9 cellular contexts compared by ENCODE assay signal in the genomic region with DNA sequence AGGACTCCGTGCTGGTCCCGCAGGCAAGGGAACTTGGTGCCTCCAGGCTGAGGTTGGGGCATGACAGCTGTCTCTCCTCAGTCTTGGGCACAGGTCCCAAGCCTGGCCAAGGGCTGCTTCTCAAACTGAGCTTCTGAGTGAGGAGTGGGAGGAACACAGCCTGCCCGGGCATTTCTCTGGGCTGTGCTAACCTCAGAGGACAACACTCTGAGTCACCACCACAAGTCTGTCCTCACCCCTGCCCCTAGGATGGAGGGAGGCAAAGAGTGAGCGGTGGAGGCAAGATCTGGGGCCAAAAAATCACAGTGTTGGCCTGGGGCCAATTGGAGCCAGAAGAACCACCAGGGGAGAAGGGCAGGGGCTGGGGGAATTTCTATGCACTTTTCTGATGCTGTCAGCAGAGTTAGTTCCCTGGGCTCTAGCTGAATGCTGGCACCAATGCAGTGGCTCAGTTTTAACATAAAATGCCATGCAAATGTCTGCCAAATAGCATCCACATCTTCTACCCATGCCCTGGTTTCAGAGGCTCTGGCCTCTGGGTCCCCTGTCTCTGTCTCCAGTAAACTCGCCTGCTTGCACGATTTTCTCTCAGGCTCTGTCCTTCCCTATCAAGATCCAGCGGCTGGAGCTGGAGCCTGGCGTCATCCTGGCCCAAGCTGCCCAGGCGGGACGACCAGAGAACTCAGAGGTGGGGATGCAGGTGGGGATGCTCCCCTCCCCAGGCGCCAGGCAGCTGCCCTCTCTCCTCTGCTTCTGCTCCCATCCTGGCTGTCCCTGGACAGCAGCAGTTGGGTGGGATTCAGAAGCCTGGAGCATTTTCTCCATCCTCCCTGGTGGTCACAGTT. TPM values are rescaled to one million over a fixed set of nuclear protein-coding genes. Genes with fewer than 3 reads are reported as not detected.
DNase-seq lines count a peak whose midpoint lies in the region; ATAC-seq and TF ChIP-seq lines count a peak whose summit lies in the region.
"Had no signal": no experiment of that assay in that cellular context is flagged by ENCODE, and none has a peak within 500 bp of the region (broad histone marks: within the 10 kb centered on the region; RNA-seq: fewer than 3 reads in every experiment).

No MANE protein-coding gene starts in this region.

- H3K4me1 ChIP-seq in uterus = peaks cover 0 to 16% of the 10 kb centered on the region in 2 donors

- intact Hi-C loops in uterus (cut with DNase I; ENCODE audit: low total_unique reads) (no loop called here), left colon (cut with DNase I, micrococcal nuclease) (no loop called here)

- no peaks in the 10 kb centered on the region for H3K9me3 ChIP-seq in uterus

- H3K36me3 ChIP-seq in uterus = no peaks in the 10 kb centered on the region

- H3K4me3 ChIP-seq in iPS-11a (ENCODE audit: low read depth, low read length) (peak overlapping the region; percentile 8), uterus (no peak overlapping the region)

- POLR2A ChIA-PET in activated naive CD8-positive, alpha-beta T cell treated with anti-CD3 and anti-CD28 coated beads, Interleukin-2, amount 10 ng/mL, durations not matched to agents 7 days and 5 days (lab: Charles Lee) = no interaction called here

- TF ChIP-seq CTCF in uterus (IDR thresholded peaks at IDR 0.05) = no peak

- no peak overlapping the region for H3K27ac Mint-ChIP-seq in activated CD8-positive, alpha-beta memory T cell treated with anti-CD3 and anti-CD28 coated beads, Interleukin-2, amount 10 ng/mL, durations not matched to agents 7 days and 5 days
- H3K27ac Mint-ChIP-seq in activated naive CD8-positive, alpha-beta T cell treated with anti-CD3 and anti-CD28 coated beads, Interleukin-2, amount 10 ng/mL, durations not matched to agents 7 days and 5 days = no peak overlapping the region

- H3K4me1 Mint-ChIP-seq in activated CD8-positive, alpha-beta memory T cell treated with anti-CD3 and anti-CD28 coated beads, Interleukin-2, amount 10 ng/mL, durations not matched to agents 7 days and 5 days = peaks cover 26% of the 10 kb centered on the region
- peaks cover 8% of the 10 kb centered on the region for H3K4me1 Mint-ChIP-seq in activated naive CD8-positive, alpha-beta T cell treated with anti-CD3 and anti-CD28 coated beads, Interleukin-2, amount 10 ng/mL, durations not matched to agents 7 days and 5 days

- no peaks in the 10 kb centered on the region for H3K9me3 Mint-ChIP-seq in activated CD8-positive, alpha-beta memory T cell treated with anti-CD3 and anti-CD28 coated beads, Interleukin-2, amount 10 ng/mL, durations not matched to agents 7 days and 5 days (ENCODE audit: low read depth)
- no peaks in the 10 kb centered on the region for H3K9me3 Mint-ChIP-seq in activated naive CD8-positive, alpha-beta T cell treated with anti-CD3 and anti-CD28 coated beads, Interleukin-2, amount 10 ng/mL, durations not matched to agents 7 days and 5 days

- peak; percentile 36 for ATAC-seq in activated CD8-positive, alpha-beta memory T cell treated with anti-CD3 and anti-CD28 coated beads, Interleukin-2, amount 10 ng/mL, durations not matched to agents 7 days and 5 days
- peak; percentile 39 for ATAC-seq in activated naive CD8-positive, alpha-beta T cell treated with anti-CD3 and anti-CD28 coated beads, Interleukin-2, amount 10 ng/mL, durations not matched to agents 7 days and 5 days (ENCODE audit: low read depth)
- no peak for ATAC-seq in HG03159 (IDR thresholded peaks at IDR 0.05; ENCODE audit: unreplicated experiment)
- ATAC-seq in left colon = no peak

- CTCF ChIA-PET in activated CD8-positive, alpha-beta memory T cell treated with anti-CD3 and anti-CD28 coated beads, Interleukin-2, amount 10 ng/mL, durations not matched to agents 7 days and 5 days (lab: Charles Lee) = interaction anchor here (0.6 to 11.0 kb wide), 7 partner anchors 8 to 165 kb away, joined by 3 to 252 read pairs (median 4); no protein-coding TSS in a partner anchor

- no peaks in the 10 kb centered on the region for H3K36me3 Mint-ChIP-seq in activated CD8-positive, alpha-beta memory T cell treated with anti-CD3 and anti-CD28 coated beads, Interleukin-2, amount 10 ng/mL, durations not matched to agents 7 days and 5 days
- H3K36me3 Mint-ChIP-seq in activated naive CD8-positive, alpha-beta T cell treated with anti-CD3 and anti-CD28 coated beads, Interleukin-2, amount 10 ng/mL, durations not matched to agents 7 days and 5 days = no peaks in the 10 kb centered on the region

- DNase-seq in activated CD8-positive, alpha-beta memory T cell treated with anti-CD3 and anti-CD28 coated beads, Interleukin-2, amount 10 ng/mL, durations not matched to agents 7 days and 5 days = peak; percentile 46
- DNase-seq in activated CD8-positive, alpha-beta memory T cell treated with anti-CD3 and anti-CD28 coated beads, Interleukin-2, amount 50 U/mL, for 4 hours = no peak
- DNase-seq in activated naive CD8-positive, alpha-beta T cell treated with anti-CD3 and anti-CD28 coated beads, Interleukin-2, amount 10 ng/mL, durations not matched to agents 7 days and 5 days = no peak
- DNase-seq in uterus = peak; percentile 55 to 66
- DNase-seq in cortex of kidney (lab: John Stamatoyannopoulos, UW) = no peak
- no peak for DNase-seq in left colon
- DNase-seq: DND-41 had no signal

- no peak overlapping the region for H3K4me3 Mint-ChIP-seq in activated CD8-positive, alpha-beta memory T cell treated with anti-CD3 and anti-CD28 coated beads, Interleukin-2, amount 10 ng/mL, durations not matched to agents 7 days and 5 days
- H3K4me3 Mint-ChIP-seq in activated naive CD8-positive, alpha-beta T cell treated with anti-CD3 and anti-CD28 coated beads, Interleukin-2, amount 10 ng/mL, durations not matched to agents 7 days and 5 days = no peak overlapping the region

- no peaks in the 10 kb centered on the region for H3K27me3 ChIP-seq in uterus

- TF ChIP-seq POLR2A in uterus (IDR thresholded peaks at IDR 0.05) = no peak

- H3K27me3 Mint-ChIP-seq in activated CD8-positive, alpha-beta memory T cell treated with anti-CD3 and anti-CD28 coated beads, Interleukin-2, amount 10 ng/mL, durations not matched to agents 7 days and 5 days = peaks cover 31% of the 10 kb centered on the region
- peaks cover 27% of the 10 kb centered on the region for H3K27me3 Mint-ChIP-seq in activated naive CD8-positive, alpha-beta T cell treated with anti-CD3 and anti-CD28 coated beads, Interleukin-2, amount 10 ng/mL, durations not matched to agents 7 days and 5 days

- peak overlapping the region; percentile 59 to 62 for H3K27ac ChIP-seq in uterus

RNA-seq across cellular contexts. Expression of a gene that starts 11.0 kb away (rescaled TPM):
- 1 to 10 TPM; 4.0 to 5.2 TPM for total RNA-seq in activated CD8-positive, alpha-beta memory T cell treated with anti-CD3 and anti-CD28 coated beads, Interleukin-2, amount 10 ng/mL, durations not matched to agents 7 days and 5 days
- total RNA-seq in activated naive CD8-positive, alpha-beta T cell treated with anti-CD3 and anti-CD28 coated beads, Interleukin-2, amount 10 ng/mL, durations not matched to agents 7 days and 5 days = 1 to 10 TPM; 7.4 to 9.9 TPM
- total RNA-seq in uterus (10 to 100 TPM in 2 of 4 donors, 1 to 10 TPM in 2; 4.1 to 28.2 (median 8.5) TPM), left colon (10 to 100 TPM; 32.6 to 39.2 TPM)

RNA-seq across cellular contexts. Expression of a gene that starts 37.6 kb away (rescaled TPM):
- under 1 TPM; 0.19 to 0.47 TPM for total RNA-seq in activated CD8-positive, alpha-beta memory T cell treated with anti-CD3 and anti-CD28 coated beads, Interleukin-2, amount 10 ng/mL, durations not matched to agents 7 days and 5 days
- total RNA-seq in activated naive CD8-positive, alpha-beta T cell treated with anti-CD3 and anti-CD28 coated beads, Interleukin-2, amount 10 ng/mL, durations not matched to agents 7 days and 5 days = under 1 TPM; 0.51 to 0.83 TPM
- total RNA-seq in uterus (1 to 10 TPM in 1 of 4 donors, under 1 TPM in 1, not detected in 2; 0.52 to 1.0 TPM), left colon (under 1 TPM; 0.14 to 0.34 TPM)

Comparison
In these comparisons a context has a peak if more than half of its experiments do, and no peak if none do; other contexts are left out.
1. DNase-seq: peak in activated CD8-positive, alpha-beta memory T cell treated with anti-CD3 and anti-CD28 coated beads, Interleukin-2, amount 10 ng/mL, durations not matched to agents 7 days and 5 days (single experiment) and uterus (2 of 2); none in activated CD8-positive, alpha-beta memory T cell treated with anti-CD3 and anti-CD28 coated beads, Interleukin-2, amount 50 U/mL, for 4 hours (single experiment), activated naive CD8-positive, alpha-beta T cell treated with anti-CD3 and anti-CD28 coated beads, Interleukin-2, amount 10 ng/mL, durations not matched to agents 7 days and 5 days (single experiment), cortex of kidney (single experiment) and left colon (0 of 2).
2. ATAC-seq: peak in activated CD8-positive, alpha-beta memory T cell treated with anti-CD3 and anti-CD28 coated beads, Interleukin-2, amount 10 ng/mL, durations not matched to agents 7 days and 5 days (single experiment) and activated naive CD8-positive, alpha-beta T cell treated with anti-CD3 and anti-CD28 coated beads, Interleukin-2, amount 10 ng/mL, durations not matched to agents 7 days and 5 days (single experiment); none in HG03159 (single experiment) and left colon (single experiment).